8 cellular contexts compared by ENCODE assay signal in the genomic region with DNA sequence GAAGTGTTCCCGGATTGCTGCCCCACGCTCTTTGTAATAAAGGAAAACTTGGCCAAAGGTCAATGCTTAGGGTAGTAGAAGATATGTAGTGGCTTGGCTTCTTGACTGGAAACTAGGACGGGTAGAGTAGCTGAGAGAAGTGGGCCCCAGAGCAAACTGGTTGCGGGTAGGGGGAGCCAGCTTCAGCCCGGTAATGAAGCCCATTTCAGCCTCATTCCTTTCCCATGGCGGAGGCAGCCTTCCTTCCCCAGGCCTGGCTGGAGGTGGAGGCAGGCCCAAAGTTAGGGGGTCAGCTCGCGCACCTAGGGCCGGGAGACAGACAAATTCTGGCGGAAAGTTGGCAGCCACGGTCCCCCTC. TPM values are rescaled to one million over a fixed set of nuclear protein-coding genes. Genes with fewer than 3 reads are reported as not detected.
DNase-seq lines count a peak whose midpoint lies in the region; ATAC-seq and TF ChIP-seq lines count a peak whose summit lies in the region.

No MANE protein-coding gene starts in this region.

- H3K27me3 ChIP-seq in Peyer's patch = no peaks in the 10 kb centered on the region

- no peaks in the 10 kb centered on the region for H3K36me3 ChIP-seq in Peyer's patch

- peaks cover 0 to 10% (median 0%) of the 10 kb centered on the region in 4 donors for H3K4me1 ChIP-seq in Peyer's patch

- H3K4me3 Mint-ChIP-seq in naive B cell = peak overlapping the region; percentile 70 to 92 (median 84)

- DNase-seq in Peyer's patch = peak in 1 of 3 donors; percentile 48
- peak; percentile 33 to 60 for DNase-seq in erythroblast (lab: John Stamatoyannopoulos, UW)
- peak; percentile 2 for DNase-seq in naive B cell
- no peak for DNase-seq in DMS79 treated with DMSO at 0.1 percent for 48 hours (lab: John Stamatoyannopoulos, UW)
- DNase-seq in NCI-H187 treated with DMSO at 0.1 percent for 48 hours (lab: John Stamatoyannopoulos, UW) = no peak
- DNase-seq in activated CD4-positive, alpha-beta T cell treated with anti-CD3 and anti-CD28 coated beads for 4 hours = no peak

- peak overlapping the region; percentile 51 to 78 (median 58) for H3K4me3 ChIP-seq in Peyer's patch

- H3K27ac ChIP-seq in Peyer's patch = peak overlapping the region; percentile 54 to 92 (median 78)

- ATAC-seq in GM18511 (IDR thresholded peaks at IDR 0.05; ENCODE audit: unreplicated experiment) (peak; percentile 11), naive B cell (ENCODE audit: low read depth in 2 of 2) (peak; percentile 22 to 36), GM19397 (IDR thresholded peaks at IDR 0.05; ENCODE audit: unreplicated experiment) (no peak)

- TF ChIP-seq CTCF in Peyer's patch (IDR thresholded peaks at IDR 0.05) = no peak

- H3K27me3 Mint-ChIP-seq in naive B cell = peaks cover 18 to 26% (median 19%) of the 10 kb centered on the region in 3 donors

- H3K9me3 Mint-ChIP-seq in naive B cell = peaks cover 0 to 3% (median 0%) of the 10 kb centered on the region in 7 donors

- H3K36me3 Mint-ChIP-seq in naive B cell = peaks cover 0 to 21% of the 10 kb centered on the region in 2 donors

- H3K4me1 Mint-ChIP-seq in naive B cell = peaks cover 11 to 20% (median 12%) of the 10 kb centered on the region in 3 donors

- H3K9me3 ChIP-seq in Peyer's patch = no peaks in the 10 kb centered on the region

- peak overlapping the region in 1 of 6 donors; percentile 66 for H3K27ac Mint-ChIP-seq in naive B cell

- TF ChIP-seq POLR2A in Peyer's patch (IDR thresholded peaks at IDR 0.05) = no peak
- TF ChIP-seq POLR2A in erythroblast (IDR thresholded peaks at IDR 0.05; ENCODE audit: low read length) = no peak

RNA-seq across cellular contexts. Expression of a gene that starts 0.4 kb away (rescaled TPM):
- 10 to 100 TPM in 2 of 4 donors, 1 to 10 TPM in 2; 5.6 to 38.0 (median 10.5) TPM for total RNA-seq in Peyer's patch
- polyA plus RNA-seq in naive B cell (ENCODE audit: low read depth in 6 of 6) = 1 to 10 TPM; 1.3 to 3.7 (median 2.2) TPM

Comparison
In these comparisons a context has a peak if more than half of its experiments do, and no peak if none do; other contexts are left out.
1. DNase-seq: peak in erythroblast (2 of 2) and naive B cell (single experiment); none in DMS79 treated with DMSO at 0.1 percent for 48 hours (single experiment), NCI-H187 treated with DMSO at 0.1 percent for 48 hours (single experiment) and activated CD4-positive, alpha-beta T cell treated with anti-CD3 and anti-CD28 coated beads for 4 hours (0 of 2).